8 cellular contexts compared by ENCODE assay signal in genomic region chr18:7221424-7222155, GRCh38. TPM values are rescaled to one million over a fixed set of nuclear protein-coding genes. Genes with fewer than 3 reads are reported as not detected.
DNase-seq lines count a peak whose midpoint lies in the region; ATAC-seq, FAIRE-seq and TF ChIP-seq lines count a peak whose summit lies in the region.

No MANE protein-coding gene starts in this region.

- no peaks in the 10 kb centered on the region for H3K79me2 ChIP-seq in K562 (ENCODE audit: control insufficient read depth, insufficient read depth, low read length)

- CTCF ChIA-PET in K562 (lab: Yijun Ruan, JAX; ENCODE audit: low intra/inter-chr PET ratio): interaction anchor here (0.7 kb wide), 1 partner anchor 75 kb away, joined by 4 read pairs; no protein-coding TSS in a partner anchor

- H3K9me3 ChIP-seq in K562 (replicated peaks; ENCODE audit: control insufficient read depth, insufficient read depth, low read depth, low read length) (no peaks in the 10 kb centered on the region), suprapubic skin (no peaks in the 10 kb centered on the region)

- H3K36me3 Mint-ChIP-seq in HFFc6 (ENCODE audit: low read depth): no peaks in the 10 kb centered on the region
- no peaks in the 10 kb centered on the region for H3K36me3 Mint-ChIP-seq in activated T-cell treated with anti-CD3 and anti-CD28 coated beads, Interleukin-2, amount 50 U/mL, for 24 hours (ENCODE audit: low read depth)

- no peak overlapping the region for H3K27ac Mint-ChIP-seq in HFFc6
- no peak overlapping the region for H3K27ac Mint-ChIP-seq in activated T-cell treated with anti-CD3 and anti-CD28 coated beads, Interleukin-2, amount 50 U/mL, for 24 hours

- no peak overlapping the region for H3K4me3 ChIP-seq in K562
- H3K4me3 ChIP-seq in suprapubic skin: no peak overlapping the region

- no peak overlapping the region for H3K4me3 Mint-ChIP-seq in HFFc6
- H3K4me3 Mint-ChIP-seq in activated T-cell treated with anti-CD3 and anti-CD28 coated beads, Interleukin-2, amount 50 U/mL, for 24 hours: no peak overlapping the region

- ATAC-seq in K562 (peak; percentile 97), GM19035 (IDR thresholded peaks at IDR 0.05; ENCODE audit: unreplicated experiment) (no peak)

- TF ChIP-seq POLR2A in K562 (conservative IDR thresholded peaks at IDR 0.05): no peak
- TF ChIP-seq POLR2A in suprapubic skin (IDR thresholded peaks at IDR 0.05): no peak

- H3K4me1 ChIP-seq in K562 (replicated peaks in 1 of 2; ENCODE audit: control insufficient read depth in 2 of 2, insufficient read depth in 2 of 2, low read length in 2 of 2) (no peaks in the 10 kb centered on the region), suprapubic skin (no peaks in the 10 kb centered on the region)

- H4K20me1 ChIP-seq in K562 (replicated peaks; ENCODE audit: control insufficient read depth, insufficient read depth, low read length): peaks cover 5% of the 10 kb centered on the region; the same call in 1 of the 2 replicates

- no peak overlapping the region for H3K27ac ChIP-seq in K562 (ENCODE audit: extremely low read depth, low read depth, low read length)
- H3K27ac ChIP-seq in suprapubic skin: no peak overlapping the region

- H3K9ac ChIP-seq in K562 (ENCODE audit: insufficient read depth in 1 of 2, low read depth in 2 of 2, low read length in 2 of 2): no peak overlapping the region

- H3K36me3 ChIP-seq in K562 (ENCODE audit: control insufficient read depth, insufficient read depth, low read length): no peaks in the 10 kb centered on the region
- H3K36me3 ChIP-seq in suprapubic skin: no peaks in the 10 kb centered on the region

- DNase-seq in COLO829 (ENCODE audit: low spot score) (peak; percentile 30), HFFc6 (peak; percentile 64), NCI-H460 (ENCODE audit: extremely low read depth, low read depth) (peak; percentile 64), K562 (ENCODE audit: extremely low read depth in 1 of 4, low spot score in 3 of 4) (peak; percentile 39 to 66 (median 46)), kidney glomerular epithelial cell (lab: John Stamatoyannopoulos, UW) (peak; percentile 54), suprapubic skin (ENCODE audit: low spot score in 2 of 2) (no peak)
- DNase-seq in activated T-cell treated with anti-CD3 and anti-CD28 coated beads, Interleukin-2, amount 50 U/mL, for 24 hours: no peak

- TF ChIP-seq CTCF in HFFc6 (IDR thresholded peaks at IDR 0.05) (peak; percentile 85), K562 (IDR thresholded peaks at IDR 0.05 in 2 of 3, conservative IDR thresholded peaks at IDR 0.05 in 1 of 3; ENCODE audit: insufficient read depth in 2 of 3, low read depth in 1 of 3, low read length in 3 of 3) (peak; percentile 72 to 77 (median 77)), suprapubic skin (IDR thresholded peaks at IDR 0.05) (peak in 1 of 2 donors; percentile 54)

- H3K9me1 ChIP-seq in K562 (ENCODE audit: control insufficient read depth, insufficient read depth, low read length): no peaks in the 10 kb centered on the region

- no peaks in the 10 kb centered on the region for H3K27me3 ChIP-seq in K562 (ENCODE audit: control insufficient read depth in 2 of 2, insufficient read depth in 2 of 2, low read length in 2 of 2)
- H3K27me3 ChIP-seq in suprapubic skin: no peaks in the 10 kb centered on the region

- POLR2A ChIA-PET in K562 (lab: Yijun Ruan, JAX): no interaction called here

- no peaks in the 10 kb centered on the region for H3K9me3 Mint-ChIP-seq in HFFc6
- H3K9me3 Mint-ChIP-seq in activated T-cell treated with anti-CD3 and anti-CD28 coated beads, Interleukin-2, amount 50 U/mL, for 24 hours: no peaks in the 10 kb centered on the region

- no peak overlapping the region for H2AFZ ChIP-seq in K562 (ENCODE audit: low read depth, low read length)

- peak; percentile 94 for FAIRE-seq in K562 (lab: Jason Lieb, UNC)

- no TSS peak for BruUV-seq in K562 (replicated peaks; lab: Mats Ljungman, UMichigan)

- peak; percentile 65 to 79 for TF ChIP-seq RAD21 in K562 (CRISPR knock-in tag; conservative IDR thresholded peaks at IDR 0.05 in 1 of 2, IDR thresholded peaks at IDR 0.05 in 1 of 2)

- peaks cover 17% of the 10 kb centered on the region for H3K27me3 Mint-ChIP-seq in HFFc6 (ENCODE audit: insufficient read depth)
- H3K27me3 Mint-ChIP-seq in activated T-cell treated with anti-CD3 and anti-CD28 coated beads, Interleukin-2, amount 50 U/mL, for 24 hours: no peaks in the 10 kb centered on the region

- no peak overlapping the region for H3K4me2 ChIP-seq in K562 (ENCODE audit: insufficient read depth, low read length)

- WGBS in K562 (ENCODE audit: insufficient coverage, low coverage, missing lambda C conversion rate): 0% methylated on average over 5 of the region's 5 CpGs
- 45% methylated on average over 4 of the region's 5 CpGs for WGBS in suprapubic skin

- in situ Hi-C loops in K562 (cut with MboI): no loop called here

- TF ChIP-seq EP300 in K562 (IDR thresholded peaks at IDR 0.05; ENCODE audit: low read length) (no peak), suprapubic skin (IDR thresholded peaks at IDR 0.05) (no peak)

- intact Hi-C loops in K562 (cut with micrococcal nuclease): loop anchor here (1.0 to 10.0 kb wide), 2 partner anchors 63 to 1168 kb away; no protein-coding TSS in a partner anchor

- H3K4me1 Mint-ChIP-seq in HFFc6 (ENCODE audit: low read depth): no peaks in the 10 kb centered on the region
- no peaks in the 10 kb centered on the region for H3K4me1 Mint-ChIP-seq in activated T-cell treated with anti-CD3 and anti-CD28 coated beads, Interleukin-2, amount 50 U/mL, for 24 hours (ENCODE audit: low read depth)

TF ChIP-seq in K562, 482 proteins besides CTCF, POLR2A, EP300 and RAD21 (continues in another document):
- TF ChIP-seq DEAF1 (CRISPR knock-in tag; IDR thresholded peaks at IDR 0.05): peak; percentile 48; the same call in 1 of the 2 replicates
- TF ChIP-seq ZBTB9 (CRISPR knock-in tag; IDR thresholded peaks at IDR 0.05): no peak
- TF ChIP-seq TARDBP (IDR thresholded peaks at IDR 0.05): no peak
- TF ChIP-seq STAG1 (CRISPR knock-in tag; IDR thresholded peaks at IDR 0.05; ENCODE audit: borderline replicate concordance): peak; percentile 49; the same call in 1 of the 2 replicates
- TF ChIP-seq SMC3 (conservative IDR thresholded peaks at IDR 0.05; ENCODE audit: insufficient read depth, low read depth, low read length): peak; percentile 55
- TF ChIP-seq FOXJ2 (tag; IDR thresholded peaks at IDR 0.05): no peak
- no peak for TF ChIP-seq ZNF175 (CRISPR knock-in tag; IDR thresholded peaks at IDR 0.05; ENCODE audit: low read depth)
- TF ChIP-seq SP1 (CRISPR knock-in tag; IDR thresholded peaks at IDR 0.05): no peak

RNA-seq across cellular contexts. Expression of gene LRRC30, which starts 9.3 kb away (rescaled TPM):
- not detected for total RNA-seq in HFFc6 (2021; fragmentation: NEBNext Ultra II Directional; extraction: Animal tissue kit (Norgen Biotek cat#: 25700))
- total RNA-seq in NCI-H460 (2014; rRNA removed; shearing (Covaris generic)): not detected in 2 replicates
- polyA plus RNA-seq in NCI-H460 (2014; cell fraction: nucleus; rRNA removed): not detected in 2 replicates
- total RNA-seq in K562 (2011; cell fraction: chromatin; rRNA removed; ENCODE audit: low replicate concordance): not detected in 2 replicates
- total RNA-seq in K562 (2011; cell fraction: nucleolus; rRNA removed): not detected in 2 replicates
- total RNA-seq in K562 (2011; cell fraction: nucleoplasm; rRNA removed): not detected in 2 replicates
- not detected in 2 replicates for total RNA-seq in K562 (2014; rRNA removed)
- total RNA-seq in K562 (2014; rRNA removed; fragmentation: Illumina TruSeq; extraction: Trizol): not detected in 2 replicates
- not detected in 2 replicates for total RNA-seq in K562 (2015; rRNA removed; fragmentation: Illumina TruSeq; extraction: Trizol)
- not detected in 2 replicates for total RNA-seq in K562 (2021)
- polyA plus RNA-seq in K562 (2011; rRNA removed): not detected in 2 replicates
- polyA plus RNA-seq in K562 (2011; cell fraction: cytosol; rRNA removed): not detected in 2 replicates
- polyA plus RNA-seq in K562 (2011; cell fraction: nucleus; rRNA removed): not detected in 2 replicates
- not detected in 2 replicates for polyA plus RNA-seq in K562 (2012)
- polyA plus RNA-seq in K562 (2014; fragmentation: Illumina TruSeq; extraction: Trizol): not detected in 2 replicates
- not detected for polyA plus RNA-seq in K562 (2014; fragmentation: Nextera tagmentation; extraction: Ambion mirVana)
- polyA plus RNA-seq in K562 (2014; rRNA removed): not detected in 2 replicates
- polyA minus RNA-seq in K562 (2011; rRNA and poly(A)+ RNA removed): not detected in 2 replicates
- not detected in 2 replicates for polyA minus RNA-seq in K562 (2011; cell fraction: cytosol; rRNA and poly(A)+ RNA removed)
- polyA minus RNA-seq in K562 (2011; cell fraction: nucleus; rRNA and poly(A)+ RNA removed): not detected in 2 replicates
- not detected for total RNA-seq in suprapubic skin

Comparison
In these comparisons a context has a peak if more than half of its experiments do, and no peak if none do; other contexts are left out.
1. DNase-seq: peak in COLO829 (single experiment), HFFc6 (single experiment), NCI-H460 (single experiment), K562 (4 of 4) and kidney glomerular epithelial cell (single experiment); none in activated T-cell treated with anti-CD3 and anti-CD28 coated beads, Interleukin-2, amount 50 U/mL, for 24 hours (single experiment) and suprapubic skin (0 of 2).